16 cellular contexts compared by ENCODE assay signal in genomic region chr19:57978586-57979289, GRCh38. TPM values are rescaled to one million over a fixed set of nuclear protein-coding genes. Genes with fewer than 3 reads are reported as not detected.
DNase-seq lines count a peak whose midpoint lies in the region; ATAC-seq and TF ChIP-seq lines count a peak whose summit lies in the region.
"Had no signal": no experiment of that assay in that cellular context is flagged by ENCODE, and none has a peak within 500 bp of the region (broad histone marks: within the 10 kb centered on the region; RNA-seq: fewer than 3 reads in every experiment).

No MANE protein-coding gene starts in this region.

- no TSS peak for BruUV-seq in HCT116 (replicated peaks; lab: Mats Ljungman, UMichigan)

- H4K8ac ChIP-seq in mesendoderm (ENCODE audit: low read depth, low read length) = no peak overlapping the region

- no peaks in the 10 kb centered on the region for H3K79me1 ChIP-seq in mesendoderm (ENCODE audit: low read length)

- WGBS in mesendoderm (ENCODE audit: extremely low coverage, insufficient coverage, low lambda C conversion rate) = no CpG with 5 or more reads among the region's 3 CpGs

- H3K9ac ChIP-seq in HCT116 (ENCODE audit: low read length) (no peak overlapping the region), mesendoderm (ENCODE audit: low read length) (no peak overlapping the region)

- no peak overlapping the region for H3K27ac ChIP-seq in HCT116 (ENCODE audit: low read depth, low read length)
- no peak overlapping the region for H3K27ac ChIP-seq in mesendoderm (ENCODE audit: low read depth, low read length)
- H3K27ac ChIP-seq: suprapubic skin had no signal

- H2AK5ac ChIP-seq in mesendoderm (ENCODE audit: low read length) = no peak overlapping the region

- no peaks in the 10 kb centered on the region for H4K20me1 ChIP-seq in HCT116 (ENCODE audit: insufficient read depth)

- no peak for DNase-seq in HCT116 (ENCODE audit: low read depth, low spot score)
- DNase-seq in astrocyte of the spinal cord (ENCODE audit: low read depth, low spot score) = peak; percentile 31
- DNase-seq in mesendoderm = peak; percentile 37
- DNase-seq in activated naive CD4-positive, alpha-beta T cell treated with anti-CD3 and anti-CD28 coated beads for 36 hours = no peak
- DNase-seq in NCI-H2029 treated with DMSO at 0.1 percent for 48 hours (lab: John Stamatoyannopoulos, UW) = no peak
- DNase-seq in midbrain (lab: John Stamatoyannopoulos, UW) = no peak
- DNase-seq: activated B cell treated with CpG ODN at 0.5 μM for 24 hours, cerebellar nuclear complex, GF-D8, H9, NCI-H2227 treated with DMSO at 0.1 percent for 48 hours had no signal

- no peak for TF ChIP-seq RAD21 in HCT116 (IDR thresholded peaks at IDR 0.05; ENCODE audit: low read depth)

- H3K36me3 ChIP-seq in HCT116 (ENCODE audit: control insufficient read depth in 1 of 2, insufficient read depth in 2 of 2, low read length in 2 of 2) = no peaks in the 10 kb centered on the region
- H3K36me3 ChIP-seq in mesendoderm (ENCODE audit: control insufficient read depth, insufficient read depth, low read length) = peaks cover 19% of the 10 kb centered on the region

- no peaks in the 10 kb centered on the region for H3K27me3 Mint-ChIP-seq in activated naive CD4-positive, alpha-beta T cell treated with anti-CD3 and anti-CD28 coated beads for 36 hours (ENCODE audit: low read depth)
- H3K27me3 Mint-ChIP-seq: activated B cell treated with CpG ODN at 0.5 μM for 24 hours; activated naive CD4-positive, alpha-beta T cell treated with anti-CD3 and anti-CD28 coated beads, Interleukin-2, amount 50 U/mL, for 24 hours had no signal

- H3K9me2 ChIP-seq in HCT116 (ENCODE audit: insufficient read depth) = no peaks in the 10 kb centered on the region

- H3K4me1 ChIP-seq in HCT116 (ENCODE audit: control insufficient read depth in 1 of 2, insufficient read depth in 2 of 2, low read length in 2 of 2) (no peaks in the 10 kb centered on the region), mesendoderm (ENCODE audit: control insufficient read depth, low read depth, low read length) (no peaks in the 10 kb centered on the region)
- H3K4me1 ChIP-seq: suprapubic skin had no signal

- peaks cover 32 to 51% of the 10 kb centered on the region in 2 experiments; a peak in 3 of 4 replicates for H3K9me3 ChIP-seq in HCT116 (ENCODE audit: control insufficient read depth in 1 of 2, insufficient read depth in 1 of 2, low read depth in 1 of 2, low read length in 2 of 2)

- TF ChIP-seq CTCF in HCT116 (IDR thresholded peaks at IDR 0.05 in 2 of 3, conservative IDR thresholded peaks at IDR 0.05 in 1 of 3; ENCODE audit: borderline replicate concordance in 1 of 3, insufficient read depth in 1 of 3, low read depth in 2 of 3, low read length in 2 of 3) (no peak), astrocyte of the spinal cord (IDR thresholded peaks at IDR 0.05; ENCODE audit: low read depth, low read length) (no peak)

- no peak for ATAC-seq in HCT116

- H3K36me3 Mint-ChIP-seq in activated naive CD4-positive, alpha-beta T cell treated with anti-CD3 and anti-CD28 coated beads for 36 hours (ENCODE audit: low read depth) = peaks cover 89% of the 10 kb centered on the region

- intact Hi-C loops in HCT116 (cut with micrococcal nuclease) = no loop called here
- intact Hi-C loops in activated naive CD4-positive, alpha-beta T cell treated with anti-CD3 and anti-CD28 coated beads for 36 hours (cut with micrococcal nuclease) = no loop called here

- H2BK15ac ChIP-seq in mesendoderm (replicated peaks; ENCODE audit: low read depth) = no peak overlapping the region

- H2AFZ ChIP-seq in HCT116 (ENCODE audit: low read depth, low read length, poor library complexity, severe bottlenecking) = no peak overlapping the region

- POLR2A ChIA-PET in HCT116 (lab: Charles Lee) = no interaction called here

- H4K5ac ChIP-seq in mesendoderm (ENCODE audit: low read length) = no peak overlapping the region

- in situ Hi-C loops in astrocyte of the spinal cord (cut with HindIII; ENCODE audit: low sequenced_read_pairs) = no loop called here

- H3K56ac ChIP-seq in mesendoderm (ENCODE audit: low read length) = no peak overlapping the region

- no peak overlapping the region for H3K27ac Mint-ChIP-seq in activated naive CD4-positive, alpha-beta T cell treated with anti-CD3 and anti-CD28 coated beads for 36 hours
- H3K27ac Mint-ChIP-seq: activated B cell treated with CpG ODN at 0.5 μM for 24 hours; activated naive CD4-positive, alpha-beta T cell treated with anti-CD3 and anti-CD28 coated beads, Interleukin-2, amount 50 U/mL, for 24 hours; CD14-positive monocyte; H9 had no signal

- CTCF ChIA-PET in HCT116 (lab: Charles Lee) = no interaction called here
- CTCF ChIA-PET in activated naive CD4-positive, alpha-beta T cell treated with anti-CD3 and anti-CD28 coated beads for 36 hours (lab: Charles Lee) = no interaction called here

- H3K4ac ChIP-seq in mesendoderm (ENCODE audit: low read depth, low read length) = no peak overlapping the region

- peaks cover 84% of the 10 kb centered on the region for H3K9me3 Mint-ChIP-seq in activated naive CD4-positive, alpha-beta T cell treated with anti-CD3 and anti-CD28 coated beads for 36 hours

- no peak overlapping the region for H3K18ac ChIP-seq in mesendoderm (ENCODE audit: low read length)

- no peak overlapping the region for H3K4me2 ChIP-seq in HCT116 (ENCODE audit: low read length)
- no peak overlapping the region for H3K4me2 ChIP-seq in mesendoderm (ENCODE audit: low read length)

- H3K4me3 ChIP-seq in HCT116 (replicated peaks in 1 of 2; ENCODE audit: low read depth in 1 of 2, low read length in 2 of 2) (no peak overlapping the region), astrocyte of the spinal cord (ENCODE audit: low read depth, low read length) (no peak overlapping the region), mesendoderm (ENCODE audit: low read length) (no peak overlapping the region)
- H3K4me3 ChIP-seq: suprapubic skin had no signal

- H3K27me3 ChIP-seq in HCT116 (ENCODE audit: insufficient read depth, low read length) (no peaks in the 10 kb centered on the region), mesendoderm (ENCODE audit: insufficient read depth, low read length, poor library complexity) (no peaks in the 10 kb centered on the region)
- H3K27me3 ChIP-seq: suprapubic skin had no signal

- H3K4me3 Mint-ChIP-seq in activated naive CD4-positive, alpha-beta T cell treated with anti-CD3 and anti-CD28 coated beads for 36 hours = no peak overlapping the region
- H3K4me3 Mint-ChIP-seq: activated B cell treated with CpG ODN at 0.5 μM for 24 hours; activated naive CD4-positive, alpha-beta T cell treated with anti-CD3 and anti-CD28 coated beads, Interleukin-2, amount 50 U/mL, for 24 hours; CD14-positive monocyte; H9 had no signal

- H3K23ac ChIP-seq in mesendoderm (ENCODE audit: low read length) = no peak overlapping the region

- TF ChIP-seq POLR2A in HCT116 (IDR thresholded peaks at IDR 0.05; ENCODE audit: borderline replicate concordance, extremely low read depth, insufficient read depth, insufficient read length) = no peak

- RAD21 ChIA-PET in HCT116 (lab: Charles Lee; ENCODE audit: low non-redundant PET in 1 of 2, low total read pairs in 2 of 2, uncharacterized antibody in 2 of 2, unreplicated experiment in 2 of 2) = no interaction called here

- no peak overlapping the region for H2BK5ac ChIP-seq in mesendoderm (ENCODE audit: low read length)

- no peaks in the 10 kb centered on the region for H3K79me2 ChIP-seq in HCT116 (ENCODE audit: insufficient read depth, low read length)
- H3K79me2 ChIP-seq in mesendoderm (ENCODE audit: control insufficient read depth, insufficient read depth, low read length) = no peaks in the 10 kb centered on the region

- H2BK120ac ChIP-seq in mesendoderm (ENCODE audit: low read depth, low read length) = no peak overlapping the region

- H3K4me1 Mint-ChIP-seq in activated naive CD4-positive, alpha-beta T cell treated with anti-CD3 and anti-CD28 coated beads for 36 hours (ENCODE audit: low read depth) = no peaks in the 10 kb centered on the region
- H3K4me1 Mint-ChIP-seq: activated B cell treated with CpG ODN at 0.5 μM for 24 hours; activated naive CD4-positive, alpha-beta T cell treated with anti-CD3 and anti-CD28 coated beads, Interleukin-2, amount 50 U/mL, for 24 hours; CD14-positive monocyte; H9 had no signal

TF ChIP-seq in HCT116, 20 proteins besides CTCF, POLR2A, EP300 and RAD21 (continues in another document):
- TF ChIP-seq EZH2 (IDR thresholded peaks at IDR 0.05) (no peak), CEBPB (IDR thresholded peaks at IDR 0.05; ENCODE audit: low read depth) (no peak), MAX (IDR thresholded peaks at IDR 0.05) (no peak), SIN3A (IDR thresholded peaks at IDR 0.05; ENCODE audit: low read depth) (no peak), ELF1 (IDR thresholded peaks at IDR 0.05; ENCODE audit: borderline replicate concordance, low read depth) (no peak), ZNF274 (IDR thresholded peaks at IDR 0.05; ENCODE audit: low read depth, low read length) (peak; percentile 96), CBX3 (IDR thresholded peaks at IDR 0.05; ENCODE audit: low read depth) (no peak)

RNA-seq across cellular contexts. Expression of gene C19orf18, which starts 4.4 kb away (rescaled TPM):
- total RNA-seq in HCT116 (2021; ENCODE audit: unreplicated experiment) = not detected
- not detected in 2 replicates for polyA plus RNA-seq in HCT116 (2012)
- 0.62 TPM for polyA plus RNA-seq in mesendoderm (2013, experiment 1 of 2)
- 0.43 TPM for polyA plus RNA-seq in mesendoderm (2013, experiment 2 of 2)
- total RNA-seq in activated naive CD4-positive, alpha-beta T cell treated with anti-CD3 and anti-CD28 coated beads for 36 hours = under 1 TPM in 1 of 2 experiments, not detected in 1; 0.31 TPM
- total RNA-seq: lung microvascular endothelial cell, OCI-LY7 had no signal
- polyA plus RNA-seq: CD14-positive monocyte had no signal

RNA-seq across cellular contexts. Expression of gene ZNF606, which starts 23.9 kb away (rescaled TPM):
- 0.05 TPM for total RNA-seq in HCT116 (2021; ENCODE audit: unreplicated experiment)
- not detected in 2 replicates for polyA plus RNA-seq in HCT116 (2012)
- 7.3 TPM for polyA plus RNA-seq in mesendoderm (2013, experiment 1 of 2)
- polyA plus RNA-seq in mesendoderm (2013, experiment 2 of 2) = 7.6 TPM
- 1 to 10 TPM; 4.5 to 4.7 TPM for total RNA-seq in activated naive CD4-positive, alpha-beta T cell treated with anti-CD3 and anti-CD28 coated beads for 36 hours

RNA-seq across cellular contexts. Expression of gene ZNF256, which starts 31.2 kb away (rescaled TPM):
- not detected for total RNA-seq in HCT116 (2021; ENCODE audit: unreplicated experiment)
- polyA plus RNA-seq in HCT116 (2012) = not detected in 2 replicates
- polyA plus RNA-seq in mesendoderm (2013, experiment 1 of 2) = 7.7 TPM
- 7.7 TPM for polyA plus RNA-seq in mesendoderm (2013, experiment 2 of 2)
- total RNA-seq in activated naive CD4-positive, alpha-beta T cell treated with anti-CD3 and anti-CD28 coated beads for 36 hours = 1 to 10 TPM; 4.4 to 4.7 TPM

RNA-seq across cellular contexts. Expression of gene ZNF418, which starts 43.5 kb away (rescaled TPM):
- not detected for total RNA-seq in HCT116 (2021; ENCODE audit: unreplicated experiment)
- not detected in 2 replicates for polyA plus RNA-seq in HCT116 (2012)
- polyA plus RNA-seq in mesendoderm (2013, experiment 1 of 2) = 4.5 TPM
- polyA plus RNA-seq in mesendoderm (2013, experiment 2 of 2) = 4.9 TPM
- 1 to 10 TPM; 2.9 to 3.6 TPM for total RNA-seq in activated naive CD4-positive, alpha-beta T cell treated with anti-CD3 and anti-CD28 coated beads for 36 hours

RNA-seq across cellular contexts. Expression of gene ZSCAN1, which starts 55.1 kb away (rescaled TPM):
- total RNA-seq in HCT116 (2021; ENCODE audit: unreplicated experiment) = not detected
- not detected in 2 replicates for polyA plus RNA-seq in HCT116 (2012)
- polyA plus RNA-seq in mesendoderm (2013, experiment 1 of 2) = 0.59 TPM
- 0.91 TPM for polyA plus RNA-seq in mesendoderm (2013, experiment 2 of 2)
- total RNA-seq in activated naive CD4-positive, alpha-beta T cell treated with anti-CD3 and anti-CD28 coated beads for 36 hours = not detected
- total RNA-seq: activated B cell treated with CpG ODN at 0.5 μM for 24 hours, OCI-LY7, suprapubic skin had no signal
- polyA plus RNA-seq: CD14-positive monocyte had no signal

Comparison
In these comparisons a context has a peak if more than half of its experiments do, and no peak if none do; other contexts are left out.
1. DNase-seq: peak in astrocyte of the spinal cord (single experiment) and mesendoderm (single experiment); none in HCT116 (single experiment), activated naive CD4-positive, alpha-beta T cell treated with anti-CD3 and anti-CD28 coated beads for 36 hours (single experiment), NCI-H2029 treated with DMSO at 0.1 percent for 48 hours (single experiment) and midbrain (single experiment).